In the genomic region with DNA sequence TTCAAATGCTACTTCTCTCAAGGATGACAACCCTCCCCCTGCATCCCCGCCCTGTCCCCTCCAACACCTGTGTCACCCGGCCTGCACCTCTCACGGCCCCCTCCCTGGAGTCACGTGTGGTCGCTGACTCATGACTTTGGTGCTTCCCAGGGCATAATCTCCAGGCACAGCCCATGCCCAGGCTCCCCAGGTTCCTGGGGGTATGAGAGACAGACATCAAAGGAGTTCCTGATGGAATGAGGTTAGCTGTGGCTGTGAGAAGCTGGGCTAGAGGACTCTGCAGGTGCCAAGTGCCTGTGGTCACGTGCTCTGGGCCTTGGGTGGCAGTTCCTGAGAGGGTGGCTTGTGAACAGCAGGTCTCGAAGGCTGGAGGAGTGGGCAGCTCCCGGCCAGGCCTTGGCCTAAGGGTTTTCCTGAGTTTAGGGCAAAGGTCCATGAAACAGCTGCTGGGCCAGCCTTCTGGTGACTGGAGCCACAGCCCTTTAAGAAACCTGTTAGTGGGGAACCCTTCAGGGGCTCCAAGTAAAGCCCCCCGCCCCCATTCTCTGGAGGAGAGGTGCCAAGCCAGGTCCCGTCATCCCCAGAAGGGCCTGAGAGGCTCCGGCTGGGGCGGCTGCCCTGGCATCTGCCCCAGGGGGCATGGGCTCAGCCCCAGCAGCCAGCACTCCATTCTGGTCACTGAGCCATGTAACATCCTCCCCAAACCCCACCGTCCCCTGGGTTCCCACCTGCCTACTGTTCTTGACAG, we compare ENCODE assay signal across 16 cellular contexts.
DNase-seq lines count a peak whose midpoint lies in the region; FAIRE-seq and TF ChIP-seq lines count a peak whose summit lies in the region.
"Had no signal": no experiment of that assay in that cellular context is flagged by ENCODE, and none has a peak within 500 bp of the region (broad histone marks: within the 10 kb centered on the region; RNA-seq: fewer than 3 reads in every experiment).

No MANE protein-coding gene starts in this region.

- CTCF ChIA-PET in H1 (lab: Charles Lee; ENCODE audit: partially characterized antibody), result interaction anchor here (0.8 to 2.7 kb wide), 11 partner anchors 10 to 358 kb away, joined by 3 to 10 read pairs (median 4); no protein-coding TSS in a partner anchor

- H3K79me1 ChIP-seq in H1 (ENCODE audit: low read depth, low read length), result no peaks in the 10 kb centered on the region

- TF ChIP-seq CTCF in H1 (IDR thresholded peaks at IDR 0.05; ENCODE audit: control extremely low read depth in 1 of 3, insufficient read depth in 1 of 3, low read depth in 1 of 3, low read length in 3 of 3), result no peak

- no peaks in the 10 kb centered on the region for H3K9me3 ChIP-seq in H1 (ENCODE audit: insufficient read depth in 2 of 2, low read depth in 1 of 2, low read length in 1 of 2)
- H3K9me3 ChIP-seq: BE2C had no signal

- no peak for TF ChIP-seq EP300 in H1 (IDR thresholded peaks at IDR 0.05; ENCODE audit: borderline replicate concordance in 1 of 2, low read depth in 2 of 2, low read length in 2 of 2)

- H2AK5ac ChIP-seq in H1 (ENCODE audit: low read depth, low read length), result no peak overlapping the region

- no peaks in the 10 kb centered on the region for H3K79me2 ChIP-seq in H1 (ENCODE audit: control insufficient read depth in 1 of 2, insufficient read depth in 2 of 2, low read length in 2 of 2)

- H2BK15ac ChIP-seq in H1 (ENCODE audit: low read length), result no peak overlapping the region

- H3K23ac ChIP-seq in H1 (ENCODE audit: insufficient read length), result no peak overlapping the region

- TF ChIP-seq RAD21 in H1 (IDR thresholded peaks at IDR 0.05 in 1 of 2, conservative IDR thresholded peaks at IDR 0.05 in 1 of 2; ENCODE audit: low read depth in 2 of 2, low read length in 2 of 2), result no peak

- H2BK120ac ChIP-seq in H1 (replicated peaks; ENCODE audit: low read depth, low read length), result no peak overlapping the region

- peak overlapping the region; percentile 76 for H4K91ac ChIP-seq in H1 (replicated peaks; ENCODE audit: insufficient read length, low read length)

- H3K4me2 ChIP-seq in H1 (ENCODE audit: insufficient read depth in 1 of 2, low read depth in 2 of 2, low read length in 2 of 2), result no peak overlapping the region

- peak; percentile 42 for DNase-seq in H4 (ENCODE audit: low spot score)
- peak; percentile 20 for DNase-seq in Jurkat, Clone E6-1 (ENCODE audit: low read depth, low spot score)
- DNase-seq in H1 (ENCODE audit: low read depth in 1 of 2, low spot score in 2 of 2), result no peak
- peak; percentile 76 for DNase-seq in posterior vena cava (ENCODE audit: low spot score)
- no peak for DNase-seq in NCI-H146 (lab: John Stamatoyannopoulos, UW)
- DNase-seq in DMS 273 (lab: John Stamatoyannopoulos, UW; ENCODE audit: unreplicated experiment), result no peak
- DNase-seq in dermis blood vessel endothelial cell, result no peak
- DNase-seq: activated CD4-positive, alpha-beta T cell treated with anti-CD3 and anti-CD28 coated beads, Interleukin-2, amount 10 ng/mL, durations not matched to agents 24 days and 14 days; BE2C; caudate nucleus; DMS79; IMR-90; NCI-H1105 treated with DMSO at 0.1 percent for 48 hours; NCI-H2171 treated with DMSO at 0.1 percent for 48 hours; NCI-H82; substantia nigra had no signal

- intact Hi-C loops in posterior vena cava (cut with DNase I), result loop anchor here in 1 of 2 donors (5.0 kb wide), 1 partner anchor 824 kb away; no protein-coding TSS in a partner anchor

- H4K8ac ChIP-seq in H1 (ENCODE audit: extremely low read depth, insufficient read depth, low read length), result no peak overlapping the region

- no peak overlapping the region for H3K14ac ChIP-seq in H1 (ENCODE audit: insufficient read length)

- H3K18ac ChIP-seq in H1 (ENCODE audit: extremely low read depth, low read length), result no peak overlapping the region

- H3K23me2 ChIP-seq in H1 (ENCODE audit: low read depth, low read length), result no peaks in the 10 kb centered on the region

- H4K20me1 ChIP-seq in H1 (replicated peaks in 1 of 2; ENCODE audit: control insufficient read depth in 1 of 2, insufficient read depth in 2 of 2, low read length in 2 of 2), result no peaks in the 10 kb centered on the region

- H3K27ac ChIP-seq in H1 (ENCODE audit: low read depth, low read length), result no peak overlapping the region

- no peak overlapping the region for H3K4ac ChIP-seq in H1 (replicated peaks; ENCODE audit: insufficient read length, low read depth, low read length)

- no peak overlapping the region for H2BK20ac ChIP-seq in H1 (ENCODE audit: low read length)

- TF ChIP-seq POLR2A in H1 (IDR thresholded peaks at IDR 0.05; ENCODE audit: control extremely low read depth in 1 of 2, low read depth in 2 of 2, low read length in 2 of 2), result no peak

- no peak overlapping the region for H3K4me3 ChIP-seq in Jurkat, Clone E6-1 (ENCODE audit: low read length)
- H3K4me3 ChIP-seq in H1 (ENCODE audit: extremely low read depth in 1 of 4, insufficient read depth in 2 of 4, low read depth in 3 of 4, low read length in 4 of 4), result no peak overlapping the region

- no peak overlapping the region for H4K5ac ChIP-seq in H1 (ENCODE audit: insufficient read length, low read depth, low read length)

- FAIRE-seq in H1 (lab: Jason Lieb, UNC), result no peak

- H3K36me3 ChIP-seq in H1 (ENCODE audit: control insufficient read depth in 2 of 4, insufficient read depth in 4 of 4, low read length in 3 of 4), result no peaks in the 10 kb centered on the region
- H3K36me3 ChIP-seq: BE2C had no signal

- H3K4me1 ChIP-seq in H1 (replicated peaks in 1 of 4; ENCODE audit: control insufficient read depth in 3 of 4, insufficient read depth in 4 of 4, low read length in 3 of 4), result peaks cover 6 to 21% (median 14%) of the 10 kb centered on the region in 4 experiments
- H3K4me1 ChIP-seq: BE2C had no signal

- WGBS in H1 (ENCODE audit: extremely low coverage in 1 of 2, insufficient coverage in 1 of 2, insufficient read length in 1 of 2, insufficient replicate concordance in 2 of 2, low coverage in 1 of 2, low lambda C conversion rate in 2 of 2, missing lambda C conversion rate in 1 of 2), 2 experiments, result 91% methylated on average over 13 of the region's 13 CpGs; no CpG with 5 or more reads in 1 of the 2 experiments

- POLR2A ChIA-PET in H1 (lab: Charles Lee; ENCODE audit: partially characterized antibody), result interaction anchor here (0.6 kb wide), 1 partner anchor 376 kb away, joined by 3 read pairs; no protein-coding TSS in a partner anchor

- no peak overlapping the region for H2BK5ac ChIP-seq in H1 (ENCODE audit: low read depth, low read length)

- 0 out of 7 replicates have a peak, but pooled peaks cover 0 to under 1% (median under 1%) of the 10 kb centered on the region in 4 experiments for H3K27me3 ChIP-seq in H1 (replicated peaks in 1 of 4; ENCODE audit: control insufficient read depth in 3 of 4, extremely low read depth in 1 of 4, insufficient read depth in 3 of 4, low read length in 3 of 4)
- H3K27me3 ChIP-seq: BE2C had no signal

- peak overlapping the region; percentile 50; the same call in 1 of the 2 replicates for H2BK12ac ChIP-seq in H1 (ENCODE audit: low read depth, low read length)

- H3K9ac ChIP-seq in H1 (replicated peaks in 1 of 4; ENCODE audit: extremely low read depth in 1 of 4, low read depth in 3 of 4, low read length in 3 of 4), result no peak overlapping the region

- no peak overlapping the region for H3K56ac ChIP-seq in H1 (replicated peaks; ENCODE audit: insufficient read length, low read depth, low read length)

- no peak overlapping the region for H2AFZ ChIP-seq in H1 (ENCODE audit: low read length)

TF ChIP-seq in H1, 55 proteins besides CTCF, POLR2A, EP300 and RAD21:
- TF ChIP-seq BRCA1 (IDR thresholded peaks at IDR 0.05; ENCODE audit: low read depth, low read length) (no peak), CHD1 (IDR thresholded peaks at IDR 0.05; ENCODE audit: low read depth, low read length) (no peak), SP2 (IDR thresholded peaks at IDR 0.05; ENCODE audit: low read length) (no peak)
- TF ChIP-seq, protein P1, sequence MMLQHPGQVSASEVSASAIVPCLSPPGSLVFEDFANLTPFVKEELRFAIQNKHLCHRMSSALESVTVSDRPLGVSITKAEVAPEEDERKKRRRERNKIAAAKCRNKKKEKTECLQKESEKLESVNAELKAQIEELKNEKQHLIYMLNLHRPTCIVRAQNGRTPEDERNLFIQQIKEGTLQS (IDR thresholded peaks at IDR 0.05; ENCODE audit: insufficient read depth, low read depth, low read length), result no peak
TF ChIP-seq in H1: peak in this region for 0.

Comparison
In these comparisons a context has a peak if more than half of its experiments do, and no peak if none do; other contexts are left out.
1. DNase-seq: peak in H4 (single experiment), Jurkat, Clone E6-1 (single experiment) and posterior vena cava (single experiment); none in H1 (0 of 2), NCI-H146 (single experiment), DMS 273 (single experiment) and dermis blood vessel endothelial cell (single experiment).